25 cellular contexts compared by ENCODE assay signal in genomic region chr16:88543230-88543813, GRCh38.
"Had no signal": no experiment of that assay in that cellular context is flagged by ENCODE, and none has a peak within 500 bp of the region (broad histone marks: within the 10 kb centered on the region; RNA-seq: fewer than 3 reads in every experiment).

No MANE protein-coding gene starts in this region.

- H3K4me3 ChIP-seq: coronary artery, esophagus squamous epithelium, lung, prostate gland, right atrium auricular region, sigmoid colon, thoracic aorta, tibial nerve, upper lobe of left lung had no signal

- H3K36me3 ChIP-seq: esophagus squamous epithelium, neutrophil, prostate gland, right atrium auricular region, sigmoid colon, thoracic aorta, tibial nerve, upper lobe of left lung had no signal

- H3K9ac ChIP-seq: parathyroid adenoma had no signal

- H3K9me3 ChIP-seq: neutrophil, prostate gland had no signal

- DNase-seq: dermis blood vessel endothelial cell; effector memory CD4-positive, alpha-beta T cell; erythroblast; esophagus squamous epithelium; foreskin melanocyte; head of caudate nucleus; kidney; natural killer cell; sigmoid colon; stimulated activated CD4-positive, alpha-beta T cell treated with anti-CD3 and anti-CD28 coated beads, Interleukin-4, amount 100 ng/mL, for 4 hours; stimulated activated naive B cell treated with anti-CD40 and anti-IgM and Interleukin-4, amounts not matched to agents 10 μg/mL and 1 μg/mL and 100 μg/mL, for 72 hours; upper lobe of left lung had no signal

- FAIRE-seq: endometrium, kidney, urothelium cell line had no signal

- H3K4me3 Mint-ChIP-seq: memory B cell; natural killer cell; stimulated activated naive B cell treated with anti-CD40 and anti-IgM and Interleukin-4, amounts not matched to agents 10 μg/mL and 1 μg/mL and 100 μg/mL, for 72 hours; stimulated activated naive CD8-positive, alpha-beta T cell treated with anti-CD3 and anti-CD28 coated beads, Interleukin-15, Interleukin-2, amounts not matched to agents 100 ng/mL and 50 ng/mL, for 24 hours had no signal

- H3K79me2 ChIP-seq: parathyroid adenoma had no signal

- H3K27ac ChIP-seq: coronary artery, esophagus squamous epithelium, neutrophil, parathyroid adenoma, prostate gland, right atrium auricular region, sigmoid colon, thoracic aorta, tibial nerve, upper lobe of left lung had no signal

- H2AFZ ChIP-seq: parathyroid adenoma had no signal

- H3K4me1 ChIP-seq: esophagus squamous epithelium, parathyroid adenoma, prostate gland, right atrium auricular region, sigmoid colon, upper lobe of left lung had no signal

- H3K27ac Mint-ChIP-seq: memory B cell; natural killer cell; stimulated activated naive B cell treated with anti-CD40 and anti-IgM and Interleukin-4, amounts not matched to agents 10 μg/mL and 1 μg/mL and 100 μg/mL, for 72 hours; stimulated activated naive CD8-positive, alpha-beta T cell treated with anti-CD3 and anti-CD28 coated beads, Interleukin-15, Interleukin-2, amounts not matched to agents 100 ng/mL and 50 ng/mL, for 24 hours had no signal

- ATAC-seq: left lobe of liver; natural killer cell; stimulated activated naive B cell treated with anti-CD40 and anti-IgM and Interleukin-4, amounts not matched to agents 10 μg/mL and 1 μg/mL and 100 μg/mL, for 72 hours had no signal
